In genomic region chr4:25031077-25031606, GRCh38 we compare ENCODE assay signal across 8 cellular contexts. TPM values are rescaled to one million over a fixed set of nuclear protein-coding genes. Genes with fewer than 3 reads are reported as not detected.
DNase-seq lines count a peak whose midpoint lies in the region; ATAC-seq, FAIRE-seq and TF ChIP-seq lines count a peak whose summit lies in the region.

No MANE protein-coding gene starts in this region.

- no peak overlapping the region for H3K27ac Mint-ChIP-seq in CD4-positive, alpha-beta memory T cell

- in situ Hi-C loops in astrocyte of the spinal cord (cut with HindIII; ENCODE audit: low sequenced_read_pairs) = no loop called here

- H3K27me3 ChIP-seq in tibial artery = no peaks in the 10 kb centered on the region
- peaks cover 25% of the 10 kb centered on the region for H3K27me3 ChIP-seq in CD4-positive, alpha-beta memory T cell (ENCODE audit: insufficient read depth, low read length)

- H3K9me3 Mint-ChIP-seq in CD4-positive, alpha-beta memory T cell = peaks cover 0 to 20% (median 5%) of the 10 kb centered on the region in 8 donors

- no peak for TF ChIP-seq CTCF in astrocyte of the spinal cord (IDR thresholded peaks at IDR 0.05; ENCODE audit: low read depth, low read length)
- no peak for TF ChIP-seq CTCF in kidney (IDR thresholded peaks at IDR 0.05; ENCODE audit: borderline replicate concordance, extremely low read depth, insufficient read depth)
- no peak for TF ChIP-seq CTCF in tibial artery (IDR thresholded peaks at IDR 0.05)

- no peak overlapping the region for H3K9ac ChIP-seq in kidney (ENCODE audit: low read length in 2 of 2)

- H3K36me3 ChIP-seq in kidney (ENCODE audit: control insufficient read depth in 1 of 2, insufficient read depth in 2 of 2, low read length in 2 of 2) (no peaks in the 10 kb centered on the region), tibial artery (no peaks in the 10 kb centered on the region)
- H3K36me3 ChIP-seq in CD4-positive, alpha-beta memory T cell (ENCODE audit: insufficient read depth, low read length) = no peaks in the 10 kb centered on the region

- H3K27ac ChIP-seq in kidney (ENCODE audit: low read depth in 2 of 2, low read length in 2 of 2) = no peak overlapping the region
- peak overlapping the region; percentile 63 to 74 for H3K27ac ChIP-seq in tibial artery
- no peak overlapping the region for H3K27ac ChIP-seq in CD4-positive, alpha-beta memory T cell (ENCODE audit: low read depth, low read length)

- intact Hi-C loops in kidney (cut with DNase I) = no loop called here
- intact Hi-C loops in tibial artery (cut with DNase I; ENCODE audit: low total_unique reads) = loop anchor here (5.0 to 10.0 kb wide), 2 partner anchors 46 to 239 kb away; no protein-coding TSS in a partner anchor
- intact Hi-C loops in CD4-positive, alpha-beta memory T cell (cut with micrococcal nuclease) = no loop called here

- ATAC-seq in HG02571 (IDR thresholded peaks at IDR 0.05; ENCODE audit: unreplicated experiment) (no peak), GM18519 (IDR thresholded peaks at IDR 0.05; ENCODE audit: low FRiP score, unreplicated experiment) (no peak)

- FAIRE-seq in kidney (lab: Jason Lieb, UNC) = no peak

- DNase-seq in NCI-H524 (lab: John Stamatoyannopoulos, UW) (peak; percentile 27 to 61), NCI-H524 treated with DMSO at 0.1 percent for 48 hours (lab: John Stamatoyannopoulos, UW) (no peak), astrocyte of the spinal cord (ENCODE audit: low read depth, low spot score) (peak; percentile 18), kidney (peak; percentile 76), tibial artery (peak; percentile 30 to 75)
- no peak for DNase-seq in CD4-positive, alpha-beta memory T cell

- POLR2A ChIA-PET in CD4-positive, alpha-beta memory T cell (lab: Charles Lee; ENCODE audit: partially characterized antibody) = no interaction called here

- H3K4me1 ChIP-seq in kidney (ENCODE audit: control insufficient read depth in 1 of 2, insufficient read depth in 1 of 2, low read depth in 1 of 2, low read length in 2 of 2) = peaks cover 0 to 5% of the 10 kb centered on the region in 2 donors
- peaks cover 0 to 25% (median 14%) of the 10 kb centered on the region in 4 donors for H3K4me1 ChIP-seq in tibial artery
- no peaks in the 10 kb centered on the region for H3K4me1 ChIP-seq in CD4-positive, alpha-beta memory T cell (ENCODE audit: insufficient read depth, low read length)

- H3K4me3 Mint-ChIP-seq in CD4-positive, alpha-beta memory T cell = peak overlapping the region in 2 of 8 donors; percentile 17 to 43

- CTCF ChIA-PET in CD4-positive, alpha-beta memory T cell (lab: Charles Lee; ENCODE audit: partially characterized antibody) = no interaction called here

- H3K9me3 ChIP-seq in kidney (ENCODE audit: control insufficient read depth in 1 of 2, low read length in 2 of 2) (no peaks in the 10 kb centered on the region), tibial artery (no peaks in the 10 kb centered on the region)
- H3K9me3 ChIP-seq in CD4-positive, alpha-beta memory T cell (ENCODE audit: control insufficient read depth in 1 of 2, low read length in 2 of 2) = no peaks in the 10 kb centered on the region

- H3K4me3 ChIP-seq in astrocyte of the spinal cord (ENCODE audit: low read depth, low read length) = peak overlapping the region; percentile 24
- no peak overlapping the region for H3K4me3 ChIP-seq in kidney (ENCODE audit: low read length in 2 of 2)
- H3K4me3 ChIP-seq in tibial artery = peak overlapping the region; percentile 61 to 64
- no peak overlapping the region for H3K4me3 ChIP-seq in CD4-positive, alpha-beta memory T cell (ENCODE audit: low read length in 2 of 2)

- no peaks in the 10 kb centered on the region for H3K36me3 Mint-ChIP-seq in CD4-positive, alpha-beta memory T cell

- peaks cover 49 to 55% of the 10 kb centered on the region in 2 donors for H3K27me3 Mint-ChIP-seq in CD4-positive, alpha-beta memory T cell

- peaks cover 2 to 6% (median 5%) of the 10 kb centered on the region in 4 donors for H3K4me1 Mint-ChIP-seq in CD4-positive, alpha-beta memory T cell

RNA-seq across cellular contexts. Expression of gene LGI2, which starts 0.4 kb away (rescaled TPM):
- total RNA-seq in kidney = 7.5 TPM
- 4.8 TPM for polyA plus RNA-seq in kidney (ENCODE audit: insufficient read depth, low read depth, low replicate concordance)
- total RNA-seq in CD4-positive, alpha-beta memory T cell = not detected
- not detected for polyA plus RNA-seq in CD4-positive, alpha-beta memory T cell

Comparison
In these comparisons a context has a peak if more than half of its experiments do, and no peak if none do; other contexts are left out.
1. DNase-seq: peak in NCI-H524 (2 of 2), astrocyte of the spinal cord (single experiment), kidney (single experiment) and tibial artery (2 of 2); none in NCI-H524 treated with DMSO at 0.1 percent for 48 hours (single experiment) and CD4-positive, alpha-beta memory T cell (0 of 5).
2. H3K4me3 ChIP-seq: peak in astrocyte of the spinal cord (single experiment) and tibial artery (2 of 2); none in kidney (0 of 2) and CD4-positive, alpha-beta memory T cell (0 of 2).
3. H3K27ac ChIP-seq: peak in tibial artery (2 of 2); none in kidney (0 of 2) and CD4-positive, alpha-beta memory T cell (single experiment).